In the genomic region with DNA sequence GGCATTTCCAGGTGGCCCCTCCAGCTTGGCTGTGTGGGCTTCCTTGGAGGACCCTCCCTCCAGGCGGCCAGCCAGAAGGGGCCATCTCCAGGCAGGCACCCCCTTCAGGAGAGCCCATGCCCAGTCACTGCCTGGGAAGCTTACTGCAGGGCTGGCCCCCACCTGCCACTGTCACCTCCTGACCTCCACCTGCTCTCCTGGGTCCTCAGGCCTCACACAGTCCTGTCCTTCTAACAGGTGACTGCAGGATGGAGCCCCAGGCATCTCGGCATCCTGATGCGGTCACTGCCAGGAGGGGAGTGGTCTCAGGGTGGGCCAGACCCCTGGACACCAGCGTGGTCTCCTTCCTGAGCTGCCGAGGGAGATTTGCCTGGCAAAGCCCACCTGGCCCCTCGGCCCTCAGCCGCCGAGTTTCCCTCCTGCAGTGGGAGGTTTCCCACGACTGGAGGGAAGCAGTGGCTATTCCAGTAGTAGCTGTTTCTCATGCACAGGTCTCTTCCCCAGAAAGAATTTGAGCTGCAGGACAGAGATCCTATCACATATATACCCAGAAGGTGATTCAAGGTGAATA, we compare ENCODE assay signal across 16 cellular contexts. TPM values are rescaled to one million over a fixed set of nuclear protein-coding genes. Genes with fewer than 3 reads are reported as not detected.
"Had no signal": no experiment of that assay in that cellular context is flagged by ENCODE, and none has a peak within 500 bp of the region (broad histone marks: within the 10 kb centered on the region; RNA-seq: fewer than 3 reads in every experiment).

No MANE protein-coding gene starts in this region.

- H3K27ac Mint-ChIP-seq: activated CD4-positive, alpha-beta T cell treated with anti-CD3 and anti-CD28 coated beads, Interleukin-2, amount 10 ng/mL, durations not matched to agents 24 days and 14 days; activated T-helper 1 cell treated with anti-CD3 and anti-CD28 coated beads, Interleukin-12 subunit alpha, Interleukin-12 subunit beta, Interleukin-2, Interleukin-4 antibody, amounts not matched to agents 30 ng/mL and 10 ng/mL and 1 ng/mL, durations not matched to agents 14 hours and 24 hours and 36 hours; effector memory CD8-positive, alpha-beta T cell; immature natural killer cell; mesothelial cell of epicardium; nephron progenitor cell; stimulated activated effector memory CD8-positive, alpha-beta T cell treated with anti-CD3 and anti-CD28 coated beads, Interleukin-12 subunit alpha, Interleukin-12 subunit beta, amount 100 ng/mL, for 72 hours had no signal

- H3K36me3 Mint-ChIP-seq: immature natural killer cell; mesothelial cell of epicardium; stimulated activated effector memory CD8-positive, alpha-beta T cell treated with anti-CD3 and anti-CD28 coated beads, Interleukin-12 subunit alpha, Interleukin-12 subunit beta, amount 100 ng/mL, for 72 hours had no signal

- H3K4me3 Mint-ChIP-seq: activated CD4-positive, alpha-beta T cell treated with anti-CD3 and anti-CD28 coated beads, Interleukin-2, amount 10 ng/mL, durations not matched to agents 24 days and 14 days; activated T-helper 1 cell treated with anti-CD3 and anti-CD28 coated beads, Interleukin-12 subunit alpha, Interleukin-12 subunit beta, Interleukin-2, Interleukin-4 antibody, amounts not matched to agents 30 ng/mL and 10 ng/mL and 1 ng/mL, durations not matched to agents 14 hours and 24 hours and 36 hours; effector memory CD8-positive, alpha-beta T cell; immature natural killer cell; mesothelial cell of epicardium; nephron progenitor cell; stimulated activated effector memory CD8-positive, alpha-beta T cell treated with anti-CD3 and anti-CD28 coated beads, Interleukin-12 subunit alpha, Interleukin-12 subunit beta, amount 100 ng/mL, for 72 hours had no signal

- H3K27me3 ChIP-seq: foreskin keratinocyte had no signal

- H3K4me1 ChIP-seq: foreskin keratinocyte had no signal

- H3K4me3 ChIP-seq: lung had no signal

- H3K9me3 Mint-ChIP-seq: activated CD4-positive, alpha-beta T cell treated with anti-CD3 and anti-CD28 coated beads, Interleukin-2, amount 10 ng/mL, durations not matched to agents 24 days and 14 days; activated T-helper 1 cell treated with anti-CD3 and anti-CD28 coated beads, Interleukin-12 subunit alpha, Interleukin-12 subunit beta, Interleukin-2, Interleukin-4 antibody, amounts not matched to agents 30 ng/mL and 10 ng/mL and 1 ng/mL, durations not matched to agents 14 hours and 24 hours and 36 hours; effector memory CD8-positive, alpha-beta T cell; immature natural killer cell; mesothelial cell of epicardium; nephron progenitor cell; stimulated activated effector memory CD8-positive, alpha-beta T cell treated with anti-CD3 and anti-CD28 coated beads, Interleukin-12 subunit alpha, Interleukin-12 subunit beta, amount 100 ng/mL, for 72 hours had no signal

- H3K4me1 Mint-ChIP-seq: mesothelial cell of epicardium had no signal

- FAIRE-seq: TTC549 had no signal

- ATAC-seq: effector memory CD8-positive, alpha-beta T cell; foreskin keratinocyte; stimulated activated effector memory CD8-positive, alpha-beta T cell treated with anti-CD3 and anti-CD28 coated beads, Interleukin-12 subunit alpha, Interleukin-12 subunit beta, amount 100 ng/mL, for 72 hours had no signal

- DNase-seq: activated CD4-positive, alpha-beta T cell treated with anti-CD3 and anti-CD28 coated beads, Interleukin-2, amount 10 ng/mL, durations not matched to agents 24 days and 14 days; activated CD4-positive, CD25-positive, alpha-beta regulatory T cell; activated CD8-positive, alpha-beta memory T cell treated with anti-CD3 and anti-CD28 coated beads for 24 hours; cerebellar nuclear complex; effector memory CD8-positive, alpha-beta T cell; foreskin keratinocyte; head of caudate nucleus; immature natural killer cell; nephron progenitor cell; T-helper 2 cell; trophoblast cell had no signal

- H3K27ac ChIP-seq: foreskin keratinocyte had no signal

RNA-seq across cellular contexts. Expression of gene TBX1, which starts 13.0 kb away (rescaled TPM):
- total RNA-seq: activated CD4-positive, alpha-beta T cell treated with anti-CD3 and anti-CD28 coated beads, Interleukin-2, amount 10 ng/mL, durations not matched to agents 24 days and 14 days had no signal

RNA-seq across cellular contexts. Expression of gene GP1BB, which starts 50.2 kb away (rescaled TPM):
- total RNA-seq: activated CD4-positive, alpha-beta T cell treated with anti-CD3 and anti-CD28 coated beads, Interleukin-2, amount 10 ng/mL, durations not matched to agents 24 days and 14 days; activated T-helper 1 cell treated with anti-CD3 and anti-CD28 coated beads, Interleukin-12 subunit alpha, Interleukin-12 subunit beta, Interleukin-2, Interleukin-4 antibody, amounts not matched to agents 30 ng/mL and 10 ng/mL and 1 ng/mL, durations not matched to agents 14 hours and 24 hours and 36 hours had no signal
